Comparison of ENCODE assay signal across 13 cellular contexts in the genomic region with DNA sequence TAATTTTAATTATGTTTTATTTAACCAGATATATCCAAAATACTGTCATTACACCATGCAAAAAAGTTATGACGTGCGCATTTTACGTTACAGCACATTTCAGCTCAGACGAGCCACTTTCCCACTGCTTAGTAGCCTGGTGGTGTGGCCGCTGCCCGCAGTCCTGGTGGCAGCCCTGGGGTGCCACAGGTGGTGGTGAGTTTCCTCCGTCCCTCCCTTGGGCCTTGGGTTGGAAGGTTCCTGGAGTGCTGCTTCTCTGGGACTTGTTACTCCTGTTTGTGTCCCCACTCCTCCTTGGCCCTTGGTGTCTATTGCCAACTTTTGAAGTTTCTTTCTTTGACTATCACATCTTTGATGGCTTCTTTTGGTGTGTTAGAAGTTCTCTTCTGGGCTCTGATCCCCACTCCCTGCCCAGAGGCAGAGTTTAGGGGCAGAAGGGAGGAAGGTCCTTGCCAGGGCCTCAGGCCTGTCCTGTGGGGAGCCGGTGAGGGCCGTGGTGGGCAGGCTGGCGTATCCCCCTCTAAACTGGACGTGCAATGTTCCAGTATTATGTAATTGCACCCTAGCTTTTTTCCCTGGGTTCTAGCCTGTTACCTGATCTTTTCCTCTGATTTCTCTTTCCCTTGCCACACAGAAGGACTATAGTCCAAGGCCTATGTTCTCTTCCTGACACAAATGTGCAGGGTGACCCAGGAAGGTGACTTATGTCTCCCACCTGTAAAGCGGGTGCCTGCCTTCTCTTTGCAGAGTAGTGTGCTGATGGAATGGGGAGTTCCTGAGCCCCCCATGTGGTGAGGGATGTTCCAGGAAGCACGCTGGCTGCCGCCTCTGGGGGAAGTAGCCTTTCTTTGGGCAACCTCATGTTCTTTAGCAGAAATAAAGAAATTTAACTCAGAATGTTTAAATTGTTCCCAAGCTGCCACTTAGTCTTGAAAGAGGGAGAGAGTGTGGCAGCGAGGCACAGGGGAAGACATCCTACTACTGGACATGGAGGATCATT. TPM values are rescaled to one million over a fixed set of nuclear protein-coding genes. Genes with fewer than 3 reads are reported as not detected.
DNase-seq lines count a peak whose midpoint lies in the region; ATAC-seq, FAIRE-seq and TF ChIP-seq lines count a peak whose summit lies in the region.
"Had no signal": no experiment of that assay in that cellular context is flagged by ENCODE, and none has a peak within 500 bp of the region (broad histone marks: within the 10 kb centered on the region; RNA-seq: fewer than 3 reads in every experiment).

No MANE protein-coding gene starts in this region.

- H3K4me3 ChIP-seq in PC-9 (peak overlapping the region; percentile 9; the same call in 1 of the 2 replicates), small intestine (ENCODE audit: low read depth in 1 of 2, low read length in 2 of 2) (no peak overlapping the region)

- WGBS in small intestine, 3 donors: 92 to 94% (median 92%) methylated on average over 15 of the region's 15 CpGs

- no TSS peak for BruUV-seq in PC-9 (replicated peaks; lab: Mats Ljungman, UMichigan)

- CTCF ChIA-PET in PC-9 (lab: Charles Lee): interaction anchor here (0.7 kb wide), 1 partner anchor 19 kb away, joined by 4 read pairs; no protein-coding TSS in a partner anchor

- TF ChIP-seq CTCF in PC-9 (conservative IDR thresholded peaks at IDR 0.05): no peak

- peak overlapping the region; percentile 68 for H3K4me2 ChIP-seq in PC-9

- H3K27me3 ChIP-seq in PC-9 (ENCODE audit: insufficient read depth, low read depth): no peaks in the 10 kb centered on the region
- no peaks in the 10 kb centered on the region for H3K27me3 ChIP-seq in small intestine (ENCODE audit: control insufficient read depth in 2 of 2, insufficient read depth in 2 of 2, low read length in 2 of 2)

- H3K27ac ChIP-seq in PC-9: peak overlapping the region; percentile 84
- H3K27ac ChIP-seq in small intestine (ENCODE audit: low read depth in 1 of 2, low read length in 1 of 2): peak overlapping the region; percentile 90 to 98
- H3K27ac ChIP-seq: 22Rv1 had no signal

- peaks cover 100% of the 10 kb centered on the region for H3K4me1 ChIP-seq in PC-9 (replicated peaks; ENCODE audit: insufficient read depth)
- H3K4me1 ChIP-seq in small intestine (ENCODE audit: control insufficient read depth in 2 of 2, insufficient read depth in 1 of 2, low read depth in 1 of 2, low read length in 1 of 2): peaks cover 23 to 40% of the 10 kb centered on the region in 2 donors

- H3K9me3 ChIP-seq in PC-9 (ENCODE audit: insufficient read depth, low read depth) (no peaks in the 10 kb centered on the region), small intestine (ENCODE audit: control insufficient read depth, low read depth) (no peaks in the 10 kb centered on the region)

- H4K20me1 ChIP-seq in PC-9 (ENCODE audit: insufficient read depth): peaks cover 92% of the 10 kb centered on the region

- H3K36me3 ChIP-seq in PC-9 (ENCODE audit: low read depth): peaks cover 40% of the 10 kb centered on the region
- no peaks in the 10 kb centered on the region for H3K36me3 ChIP-seq in small intestine (ENCODE audit: control insufficient read depth in 2 of 2, insufficient read depth in 2 of 2, low read length in 2 of 2)

- FAIRE-seq in small intestine (lab: Jason Lieb, UNC): no peak

- intact Hi-C loops in PC-9 (cut with micrococcal nuclease; ENCODE audit: unreplicated experiment): loop anchor here (1.0 to 5.0 kb wide), 3 partner anchors 28 to 102 kb away; no protein-coding TSS in a partner anchor

- ATAC-seq in left lobe of liver: no peak
- ATAC-seq in GM21619 (IDR thresholded peaks at IDR 0.05; ENCODE audit: unreplicated experiment): no peak

- no peaks in the 10 kb centered on the region for H3K9me2 ChIP-seq in PC-9 (ENCODE audit: insufficient read depth)

- POLR2A ChIA-PET in PC-9 (lab: Charles Lee; ENCODE audit: unreplicated experiment): interaction anchor here (0.6 to 0.9 kb wide), 4 partner anchors 13 to 635 kb away, joined by 4 to 14 read pairs (median 8); no protein-coding TSS in a partner anchor

- H3F3A ChIP-seq in PC-9 (ENCODE audit: insufficient read depth, low read depth): peaks cover 99% of the 10 kb centered on the region

- H2AFZ ChIP-seq in PC-9: no peak overlapping the region

- peaks cover 100% of the 10 kb centered on the region for H3K79me2 ChIP-seq in PC-9 (ENCODE audit: low read depth)

- DNase-seq in activated CD4-positive, CD25-positive, alpha-beta regulatory T cell treated with anti-CD3 and anti-CD28 coated beads, Interleukin-2, amount 50 U/mL, for 72 hours: peak; percentile 19
- DNase-seq in activated CD4-positive, CD25-positive, alpha-beta regulatory T cell (lab: John Stamatoyannopoulos, UW): no peak
- DNase-seq in PC-9: peak in 1 of 2 experiments; percentile 27
- peak; percentile 38 for DNase-seq in left lobe of liver (ENCODE audit: low spot score)
- DNase-seq in small intestine: peak; percentile 33
- DNase-seq in 8988T: no peak
- no peak for DNase-seq in DMS53 (lab: John Stamatoyannopoulos, UW)
- DNase-seq: activated CD8-positive, alpha-beta memory T cell treated with anti-CD3 and anti-CD28 coated beads for 24 hours; NCI-H1694; NCI-H748 treated with DMSO at 0.1 percent for 48 hours; substantia nigra had no signal

RNA-seq across cellular contexts. Expression of a gene that starts 8.4 kb away (rescaled TPM):
- total RNA-seq in PC-9 (2021): 411 and 443 TPM in 2 replicates
- total RNA-seq in left lobe of liver: 93.3 TPM
- polyA plus RNA-seq in small intestine: 100 to 1,000 TPM in 2 of 3 donors, 10 to 100 TPM in 1; 98.9 to 233 (median 219) TPM

Comparison
In these comparisons a context has a peak if more than half of its experiments do, and no peak if none do; other contexts are left out.
1. DNase-seq: peak in activated CD4-positive, CD25-positive, alpha-beta regulatory T cell treated with anti-CD3 and anti-CD28 coated beads, Interleukin-2, amount 50 U/mL, for 72 hours (single experiment), left lobe of liver (single experiment) and small intestine (single experiment); none in activated CD4-positive, CD25-positive, alpha-beta regulatory T cell (0 of 4), 8988T (single experiment) and DMS53 (single experiment).